Comparison of ENCODE assay signal across 9 cellular contexts in genomic region chr16:2150418-2151187, GRCh38. TPM values are rescaled to one million over a fixed set of nuclear protein-coding genes. Genes with fewer than 3 reads are reported as not detected.
A peak's percentile ranks its signal among the peaks of the same experiment; 100 is the strongest.
DNase-seq lines count a peak whose midpoint lies in the region; ATAC-seq lines count a peak whose summit lies in the region.
"Had no signal": no experiment of that assay in that cellular context is flagged by ENCODE, and none has a peak within 500 bp of the region (broad histone marks: within the 10 kb centered on the region; RNA-seq: fewer than 3 reads in every experiment).

No MANE protein-coding gene starts in this region.

- H3K27ac Mint-ChIP-seq in stimulated activated memory B cell treated with anti-CD40 and anti-IgM and Interleukin-4, amounts not matched to agents 10 μg/mL and 1 μg/mL and 100 μg/mL, for 72 hours = peak overlapping the region; percentile 84

- peaks cover 18% of the 10 kb centered on the region for H3K4me1 Mint-ChIP-seq in activated T-cell treated with anti-CD3 and anti-CD28 coated beads, Interleukin-2, amount 50 U/mL, for 4 hours (ENCODE audit: low read depth)
- peaks cover 50% of the 10 kb centered on the region for H3K4me1 Mint-ChIP-seq in stimulated activated memory B cell treated with anti-CD40 and anti-IgM and Interleukin-4, amounts not matched to agents 10 μg/mL and 1 μg/mL and 100 μg/mL, for 72 hours

- no peaks in the 10 kb centered on the region for H3K4me1 ChIP-seq in endocrine pancreas (ENCODE audit: control insufficient read depth, insufficient read depth, low read length)
- peaks cover 50% of the 10 kb centered on the region for H3K4me1 ChIP-seq in effector memory CD4-positive, alpha-beta T cell (ENCODE audit: control insufficient read depth, insufficient read depth, low read length, poor library complexity, severe bottlenecking)

- peak overlapping the region; percentile 76 for H3K9ac ChIP-seq in endocrine pancreas (ENCODE audit: control insufficient read depth, insufficient read depth, low read length)

- H3K27ac ChIP-seq in effector memory CD4-positive, alpha-beta T cell (ENCODE audit: insufficient read depth, low read length, poor library complexity, severe bottlenecking) = no peak overlapping the region

- H3K36me3 Mint-ChIP-seq in activated T-cell treated with anti-CD3 and anti-CD28 coated beads, Interleukin-2, amount 50 U/mL, for 4 hours (ENCODE audit: insufficient read depth) = peaks cover 28% of the 10 kb centered on the region
- peaks cover 29% of the 10 kb centered on the region for H3K36me3 Mint-ChIP-seq in stimulated activated memory B cell treated with anti-CD40 and anti-IgM and Interleukin-4, amounts not matched to agents 10 μg/mL and 1 μg/mL and 100 μg/mL, for 72 hours

- H3K9me3 ChIP-seq in endocrine pancreas (ENCODE audit: control insufficient read depth, low read length) = no peaks in the 10 kb centered on the region
- no peaks in the 10 kb centered on the region for H3K9me3 ChIP-seq in effector memory CD4-positive, alpha-beta T cell (ENCODE audit: control insufficient read depth, low read length)

- no peak for ATAC-seq in activated T-cell treated with anti-CD3 and anti-CD28 coated beads, Interleukin-2, amount 50 U/mL, for 4 hours
- no peak for ATAC-seq in stimulated activated memory B cell treated with anti-CD40 and anti-IgM and Interleukin-4, amounts not matched to agents 10 μg/mL and 1 μg/mL and 100 μg/mL, for 72 hours
- no peak for ATAC-seq in GM19035 (IDR thresholded peaks at IDR 0.05; ENCODE audit: unreplicated experiment)

- no peak overlapping the region for H3K4me3 ChIP-seq in endocrine pancreas (ENCODE audit: control insufficient read depth, insufficient read depth, low read length)
- H3K4me3 ChIP-seq in effector memory CD4-positive, alpha-beta T cell (ENCODE audit: insufficient read depth, low read depth, low read length, poor library complexity, severe bottlenecking) = no peak overlapping the region

- no peaks in the 10 kb centered on the region for H3K27me3 Mint-ChIP-seq in activated T-cell treated with anti-CD3 and anti-CD28 coated beads, Interleukin-2, amount 50 U/mL, for 4 hours (ENCODE audit: low read depth)
- no peaks in the 10 kb centered on the region for H3K27me3 Mint-ChIP-seq in stimulated activated memory B cell treated with anti-CD40 and anti-IgM and Interleukin-4, amounts not matched to agents 10 μg/mL and 1 μg/mL and 100 μg/mL, for 72 hours
- H3K27me3 Mint-ChIP-seq: central memory CD8-positive, alpha-beta T cell had no signal

- no peaks in the 10 kb centered on the region for H3K9me3 Mint-ChIP-seq in activated T-cell treated with anti-CD3 and anti-CD28 coated beads, Interleukin-2, amount 50 U/mL, for 4 hours
- no peaks in the 10 kb centered on the region for H3K9me3 Mint-ChIP-seq in stimulated activated memory B cell treated with anti-CD40 and anti-IgM and Interleukin-4, amounts not matched to agents 10 μg/mL and 1 μg/mL and 100 μg/mL, for 72 hours
- H3K9me3 Mint-ChIP-seq: central memory CD8-positive, alpha-beta T cell had no signal

- no peaks in the 10 kb centered on the region for H3K36me3 ChIP-seq in endocrine pancreas (ENCODE audit: control insufficient read depth, insufficient read depth, low read length)
- H3K36me3 ChIP-seq in effector memory CD4-positive, alpha-beta T cell (ENCODE audit: control insufficient read depth, insufficient read depth, low read length) = peaks cover 3% of the 10 kb centered on the region

- DNase-seq in activated T-cell treated with anti-CD3 and anti-CD28 coated beads, Interleukin-2, amount 50 U/mL, for 4 hours = no peak
- DNase-seq in activated T-cell treated with anti-CD3 and anti-CD28 coated beads for 4 hours (no peak), NCI-H526 treated with DMSO at 0.1 percent for 48 hours (lab: John Stamatoyannopoulos, UW) (peak; percentile 24), AG08395 (ENCODE audit: low spot score) (no peak)
- no peak for DNase-seq in effector memory CD4-positive, alpha-beta T cell

- H3K27me3 ChIP-seq in endocrine pancreas (ENCODE audit: control insufficient read depth, insufficient read depth, low read length) = no peaks in the 10 kb centered on the region
- H3K27me3 ChIP-seq in effector memory CD4-positive, alpha-beta T cell (replicated peaks; ENCODE audit: control insufficient read depth, insufficient read depth, low read length, poor library complexity, severe bottlenecking) = no peaks in the 10 kb centered on the region

- H3K4me3 Mint-ChIP-seq in activated T-cell treated with anti-CD3 and anti-CD28 coated beads, Interleukin-2, amount 50 U/mL, for 4 hours = peak overlapping the region; percentile 93
- peak overlapping the region; percentile 67 for H3K4me3 Mint-ChIP-seq in stimulated activated memory B cell treated with anti-CD40 and anti-IgM and Interleukin-4, amounts not matched to agents 10 μg/mL and 1 μg/mL and 100 μg/mL, for 72 hours

RNA-seq across cellular contexts. Expression of gene RAB26, which starts 2.2 kb away (rescaled TPM):
- not detected for total RNA-seq in activated T-cell treated with anti-CD3 and anti-CD28 coated beads, Interleukin-2, amount 50 U/mL, for 4 hours

RNA-seq across cellular contexts. Expression of gene TRAF7, which starts 5.0 kb away (rescaled TPM):
- total RNA-seq in activated T-cell treated with anti-CD3 and anti-CD28 coated beads, Interleukin-2, amount 50 U/mL, for 4 hours = 100 to 1,000 TPM in 2 of 3 donors, 10 to 100 TPM in 1; 95.6 to 110 (median 102) TPM

RNA-seq across cellular contexts. Expression of gene PKD1, which starts 14.9 kb away (rescaled TPM):
- 100 to 1,000 TPM; 100 to 118 (median 104) TPM for total RNA-seq in activated T-cell treated with anti-CD3 and anti-CD28 coated beads, Interleukin-2, amount 50 U/mL, for 4 hours

RNA-seq across cellular contexts. Expression of gene CASKIN1, which starts 45.8 kb away (rescaled TPM):
- total RNA-seq in activated T-cell treated with anti-CD3 and anti-CD28 coated beads, Interleukin-2, amount 50 U/mL, for 4 hours = 1 to 10 TPM in 1 of 3 donors, under 1 TPM in 2; 0.14 to 1.5 (median 0.34) TPM

RNA-seq across cellular contexts. Expression of gene MLST8, which starts 54.7 kb away (rescaled TPM):
- total RNA-seq in activated T-cell treated with anti-CD3 and anti-CD28 coated beads, Interleukin-2, amount 50 U/mL, for 4 hours = 10 to 100 TPM; 73.6 to 88.0 (median 84.8) TPM
